In the genomic region with DNA sequence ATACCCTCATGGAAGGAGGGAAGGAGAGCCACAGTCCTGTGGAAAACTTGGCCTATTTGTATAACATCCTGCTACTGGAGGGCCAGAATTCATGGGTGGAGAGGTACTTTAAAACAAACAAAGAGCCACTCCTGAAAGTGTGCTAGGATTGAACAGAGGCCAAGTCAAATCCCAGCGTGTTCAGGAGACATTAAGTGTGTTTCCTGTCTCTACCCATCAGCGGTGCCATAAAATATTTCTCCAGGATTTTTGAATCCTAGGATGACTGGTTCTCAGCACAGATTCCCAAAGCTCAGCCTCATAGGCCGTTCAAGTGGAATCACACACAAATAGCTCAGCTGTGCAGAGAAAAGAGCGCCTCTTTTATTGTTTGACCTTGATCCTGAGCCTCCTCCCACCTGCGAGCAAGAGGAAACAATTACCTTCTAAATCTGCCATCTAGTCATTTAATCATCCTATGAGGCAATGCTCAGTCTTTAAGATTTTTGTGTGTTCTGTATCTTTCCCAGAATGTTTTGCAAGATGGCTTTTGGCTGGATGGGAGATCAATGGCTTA, we compare ENCODE assay signal across 10 cellular contexts. TPM values are rescaled to one million over a fixed set of nuclear protein-coding genes. Genes with fewer than 3 reads are reported as not detected.
DNase-seq lines count a peak whose midpoint lies in the region; ATAC-seq and TF ChIP-seq lines count a peak whose summit lies in the region.
"Had no signal": no experiment of that assay in that cellular context is flagged by ENCODE, and none has a peak within 500 bp of the region (broad histone marks: within the 10 kb centered on the region; RNA-seq: fewer than 3 reads in every experiment).

No MANE protein-coding gene starts in this region.

- TF ChIP-seq CTCF in spleen (IDR thresholded peaks at IDR 0.05 in 8 of 11, conservative IDR thresholded peaks at IDR 0.05 in 3 of 11) = no peak

- H3K36me3 ChIP-seq in SJCRH30 (no peaks in the 10 kb centered on the region), spleen (no peaks in the 10 kb centered on the region)
- H3K36me3 ChIP-seq: adrenal gland, WERI-Rb-1 had no signal

- no peaks in the 10 kb centered on the region for H3K27me3 ChIP-seq in SJCRH30
- H3K27me3 ChIP-seq in spleen (replicated peaks in 1 of 7) = peaks cover 0 to 74% (median 4%) of the 10 kb centered on the region in 7 donors
- H3K27me3 ChIP-seq: adrenal gland had no signal

- ATAC-seq in left colon (peak; percentile 78), HG03039 (IDR thresholded peaks at IDR 0.05; ENCODE audit: unreplicated experiment) (no peak), HG03565 (IDR thresholded peaks at IDR 0.05; ENCODE audit: unreplicated experiment) (no peak)

- TF ChIP-seq POLR2A in spleen (IDR thresholded peaks at IDR 0.05) = no peak

- intact Hi-C loops in left colon (cut with DNase I, micrococcal nuclease) (no loop called here), spleen (cut with DNase I; ENCODE audit: low total_unique reads) (no loop called here), posterior vena cava (cut with DNase I) (no loop called here)

- peaks cover 3% of the 10 kb centered on the region; the same call in 1 of the 2 replicates for H3K9me3 ChIP-seq in SJCRH30 (replicated peaks)
- peaks cover 0 to 20% (median 16%) of the 10 kb centered on the region in 8 donors for H3K9me3 ChIP-seq in spleen
- H3K9me3 ChIP-seq: adrenal gland had no signal

- H3K4me1 ChIP-seq in SJCRH30 (peaks cover 11% of the 10 kb centered on the region; the same call in 1 of the 2 replicates), spleen (peaks cover 4 to 37% (median 18%) of the 10 kb centered on the region in 6 donors)
- H3K4me1 ChIP-seq: adrenal gland had no signal

- 48 to 76% (median 54%) methylated on average over 5 of the region's 5 CpGs for WGBS in spleen, 5 donors

- peak overlapping the region; percentile 49 for H3K4me3 ChIP-seq in SJCRH30
- H3K4me3 ChIP-seq in spleen = no peak overlapping the region
- H3K4me3 ChIP-seq: adrenal gland had no signal

- DNase-seq in NCI-H1092 treated with DMSO at 0.1 percent for 48 hours (lab: John Stamatoyannopoulos, UW) (peak; percentile 97), SJCRH30 (no peak), left colon (no peak), spleen (no peak), posterior vena cava (ENCODE audit: low spot score) (no peak), T-helper 9 cell (no peak)

- peak overlapping the region; percentile 67 for H3K27ac ChIP-seq in SJCRH30
- peak overlapping the region in 7 of 8 donors; percentile 66 to 88 (median 82) for H3K27ac ChIP-seq in spleen

RNA-seq across cellular contexts. Expression of gene RALGAPA2, which starts 31.8 kb away (rescaled TPM):
- 23.0 and 25.1 TPM in 2 replicates for total RNA-seq in SJCRH30 (2014; rRNA removed; shearing (Covaris generic))
- total RNA-seq in left colon (10 to 100 TPM; 55.5 to 80.0 TPM), spleen (10 to 100 TPM; 27.0 to 55.2 (median 35.5) TPM), posterior vena cava (10 to 100 TPM; 34.2 to 38.0 TPM)
- polyA plus RNA-seq in spleen = 1 to 10 TPM; 1.2 to 3.0 (median 1.8) TPM
